Comparison of ENCODE assay signal across 19 cellular contexts in the genomic region with DNA sequence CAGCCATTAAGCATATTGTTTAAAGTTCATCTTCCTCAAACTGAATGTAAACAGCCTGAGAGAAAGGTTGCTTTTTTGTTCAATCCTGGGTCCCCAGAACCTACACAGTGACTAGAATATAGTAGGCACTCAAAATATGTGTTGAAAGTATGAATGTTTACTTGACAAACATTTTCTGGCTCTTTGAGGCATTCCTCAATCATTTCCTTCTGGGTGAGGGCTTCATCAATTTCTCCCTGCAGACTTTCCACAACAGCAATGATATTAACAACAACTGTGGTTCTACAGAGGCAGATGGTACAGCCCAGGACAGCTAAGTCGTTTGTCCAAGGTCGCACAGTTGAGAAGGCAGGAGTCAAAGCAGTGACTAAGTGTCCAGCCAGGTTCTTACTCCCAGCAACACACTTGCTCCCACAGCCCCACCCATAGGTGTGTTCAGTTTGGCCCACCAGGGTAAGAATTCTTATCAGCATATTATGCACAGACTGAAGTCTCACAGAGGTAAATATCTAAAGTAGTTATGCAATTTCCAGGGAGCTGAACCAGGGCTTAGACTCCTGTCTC.
"Had no signal": no experiment of that assay in that cellular context is flagged by ENCODE, and none has a peak within 500 bp of the region (broad histone marks: within the 10 kb centered on the region; RNA-seq: fewer than 3 reads in every experiment).

No MANE protein-coding gene starts in this region.

- H3K36me3 ChIP-seq: heart left ventricle, neutrophil, spleen, tibial artery had no signal

- H3K27ac Mint-ChIP-seq: nephron progenitor cell; stimulated activated memory B cell treated with anti-CD40 and anti-IgM and Interleukin-4, amounts not matched to agents 10 μg/mL and 1 μg/mL and 100 μg/mL, for 72 hours; stimulated activated naive CD8-positive, alpha-beta T cell treated with anti-CD3 and anti-CD28 coated beads, Interleukin-15, Interleukin-2, amounts not matched to agents 100 ng/mL and 50 ng/mL, for 24 hours had no signal

- ATAC-seq: heart left ventricle; naive thymus-derived CD4-positive, alpha-beta T cell; sciatic nerve; stimulated activated memory B cell treated with anti-CD40 and anti-IgM and Interleukin-4, amounts not matched to agents 10 μg/mL and 1 μg/mL and 100 μg/mL, for 72 hours had no signal

- H3K4me3 Mint-ChIP-seq: naive thymus-derived CD4-positive, alpha-beta T cell; nephron progenitor cell; stimulated activated memory B cell treated with anti-CD40 and anti-IgM and Interleukin-4, amounts not matched to agents 10 μg/mL and 1 μg/mL and 100 μg/mL, for 72 hours; stimulated activated naive CD8-positive, alpha-beta T cell treated with anti-CD3 and anti-CD28 coated beads, Interleukin-15, Interleukin-2, amounts not matched to agents 100 ng/mL and 50 ng/mL, for 24 hours had no signal

- H3K27ac ChIP-seq: dorsolateral prefrontal cortex, heart left ventricle, neutrophil, spleen, tibial artery had no signal

- H3K9me3 Mint-ChIP-seq: nephron progenitor cell; stimulated activated memory B cell treated with anti-CD40 and anti-IgM and Interleukin-4, amounts not matched to agents 10 μg/mL and 1 μg/mL and 100 μg/mL, for 72 hours had no signal

- H3K4me3 ChIP-seq: dorsolateral prefrontal cortex, heart left ventricle, spleen, tibial artery had no signal

- H3K27me3 Mint-ChIP-seq: naive thymus-derived CD4-positive, alpha-beta T cell; stimulated activated memory B cell treated with anti-CD40 and anti-IgM and Interleukin-4, amounts not matched to agents 10 μg/mL and 1 μg/mL and 100 μg/mL, for 72 hours; stimulated activated naive CD8-positive, alpha-beta T cell treated with anti-CD3 and anti-CD28 coated beads, Interleukin-15, Interleukin-2, amounts not matched to agents 100 ng/mL and 50 ng/mL, for 24 hours had no signal

- H3K36me3 Mint-ChIP-seq: stimulated activated memory B cell treated with anti-CD40 and anti-IgM and Interleukin-4, amounts not matched to agents 10 μg/mL and 1 μg/mL and 100 μg/mL, for 72 hours had no signal

- H3K4me1 ChIP-seq: tibial artery had no signal

- H3K9me3 ChIP-seq: heart left ventricle, neutrophil, spleen, tibial artery had no signal

- H3K27me3 ChIP-seq: heart left ventricle, neutrophil, spleen, tibial artery had no signal

- DNase-seq: cortex of kidney; dorsolateral prefrontal cortex; effector CD8-positive, alpha-beta T cell; foreskin melanocyte; heart left ventricle; islet precursor cell; mammary epithelial cell; naive thymus-derived CD4-positive, alpha-beta T cell; nephron progenitor cell; posterior cingulate gyrus; spleen; stimulated activated CD4-positive, alpha-beta T cell treated with anti-CD3 and anti-CD28 coated beads, Interleukin-15, amount 100 ng/mL, for 24 hours; stimulated activated CD4-positive, alpha-beta T cell treated with anti-CD3 and anti-CD28 coated beads, Interleukin-1b, Interleukin-23, amount 100 ng/mL, for 48 hours; stimulated activated CD4-positive, alpha-beta T cell treated with anti-CD3 and anti-CD28 coated beads, Interleukin-4, amount 100 ng/mL, for 24 hours; tibial artery had no signal
